Comparison of ENCODE assay signal across 1 cellular context in the genomic region with DNA sequence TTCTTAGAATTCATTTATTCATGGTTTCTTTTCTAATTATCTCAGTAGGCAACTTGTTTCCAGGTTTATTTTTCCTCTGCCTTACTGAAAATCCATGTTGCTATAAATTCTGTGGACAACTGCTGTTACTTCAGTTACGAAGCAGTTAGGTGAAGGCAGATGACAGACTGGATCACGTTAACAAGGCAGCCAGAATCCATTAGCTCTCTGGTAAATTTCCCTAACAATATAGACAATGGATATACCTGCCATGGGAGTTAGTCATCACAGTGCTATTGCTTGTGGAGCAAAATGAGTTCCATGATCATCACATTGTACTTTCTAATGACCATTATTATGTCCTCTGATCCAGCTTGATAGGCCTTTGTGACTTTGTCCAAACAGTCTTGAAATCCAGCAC.
TF ChIP-seq lines count a peak whose summit lies in the region.

No MANE protein-coding gene starts in this region.

TF ChIP-seq in H1, 55 proteins besides CTCF, POLR2A, EP300 and RAD21:
- no peak for TF ChIP-seq TEAD4 (IDR thresholded peaks at IDR 0.05; ENCODE audit: low read depth, low read length)
- TF ChIP-seq JUND (IDR thresholded peaks at IDR 0.05; ENCODE audit: low read length) = peak; percentile 83; the same call in 1 of the 2 replicates
TF ChIP-seq in H1: peak in this region for 1.
